In genomic region chr14:22314183-22314820, GRCh38 we compare ENCODE assay signal across 8 cellular contexts.
A peak's percentile ranks its signal among the peaks of the same experiment; 100 is the strongest.
DNase-seq lines count a peak whose midpoint lies in the region; ATAC-seq and TF ChIP-seq lines count a peak whose summit lies in the region.

No MANE protein-coding gene starts in this region.

- H3K27ac ChIP-seq in neuronal stem cell (replicated peaks; ENCODE audit: low read length): no peak overlapping the region

- H3K18ac ChIP-seq in neuronal stem cell (ENCODE audit: low read length): no peak overlapping the region

- WGBS in neuronal stem cell (ENCODE audit: extremely low coverage in 2 of 2, insufficient read length in 2 of 2, insufficient replicate concordance in 1 of 2), 2 donors: no CpG with 5 or more reads among the region's 6 CpGs

- H3K9ac ChIP-seq in neuronal stem cell (ENCODE audit: low read depth, low read length, poor library complexity): no peak overlapping the region

- H3K4me3 Mint-ChIP-seq in T-helper 2 cell treated with Interferon-gamma antibody and Interleukin-4, amounts not matched to agents 5 μg/mL and 100 μg/mL, for 36 hours: peak overlapping the region; percentile 59

- H4K91ac ChIP-seq in neuronal stem cell (ENCODE audit: low read depth, low read length, poor library complexity): no peak overlapping the region

- H2BK15ac ChIP-seq in neuronal stem cell (ENCODE audit: low read length): no peak overlapping the region

- no peaks in the 10 kb centered on the region for H3K9me3 Mint-ChIP-seq in T-helper 2 cell treated with Interferon-gamma antibody and Interleukin-4, amounts not matched to agents 5 μg/mL and 100 μg/mL, for 36 hours

- no peaks in the 10 kb centered on the region for H3K4me1 ChIP-seq in neuronal stem cell (ENCODE audit: control insufficient read depth in 2 of 2, insufficient read depth in 1 of 2, low read depth in 1 of 2, low read length in 2 of 2)

- H3K27me3 Mint-ChIP-seq in T-helper 2 cell treated with Interferon-gamma antibody and Interleukin-4, amounts not matched to agents 5 μg/mL and 100 μg/mL, for 36 hours (ENCODE audit: low read depth): no peaks in the 10 kb centered on the region

- H3K79me1 ChIP-seq in neuronal stem cell (ENCODE audit: low read depth, low read length): no peaks in the 10 kb centered on the region

- H3K36me3 Mint-ChIP-seq in T-helper 2 cell treated with Interferon-gamma antibody and Interleukin-4, amounts not matched to agents 5 μg/mL and 100 μg/mL, for 36 hours (ENCODE audit: low read depth): no peaks in the 10 kb centered on the region

- no peaks in the 10 kb centered on the region for H3K9me3 ChIP-seq in neuronal stem cell (replicated peaks in 1 of 2; ENCODE audit: control insufficient read depth in 2 of 2, insufficient read depth in 1 of 2, low read depth in 1 of 2, low read length in 2 of 2)

- no peak overlapping the region for H2BK12ac ChIP-seq in neuronal stem cell (ENCODE audit: low read length)

- H3K4me3 ChIP-seq in LNCaP clone FGC (ENCODE audit: low read depth, low read length): no peak overlapping the region
- no peak overlapping the region for H3K4me3 ChIP-seq in neuronal stem cell (ENCODE audit: low read length in 2 of 2)

- H3K36me3 ChIP-seq in neuronal stem cell (replicated peaks in 1 of 2; ENCODE audit: control insufficient read depth in 2 of 2, insufficient read depth in 2 of 2, low read length in 2 of 2): no peaks in the 10 kb centered on the region

- no peak overlapping the region for H2BK5ac ChIP-seq in neuronal stem cell (ENCODE audit: low read length)

- DNase-seq in DMS153 treated with DMSO at 0.1 percent for 48 hours (lab: John Stamatoyannopoulos, UW; ENCODE audit: unreplicated experiment) (peak; percentile 3), DMS153 (lab: John Stamatoyannopoulos, UW) (no peak), LNCaP clone FGC (ENCODE audit: low read depth) (no peak), fibroblast of peridontal ligament (ENCODE audit: extremely low read depth) (peak; percentile 39), neuronal stem cell (ENCODE audit: low spot score) (peak; percentile 62), mesenteric fat pad (ENCODE audit: low spot score) (no peak)
- DNase-seq in T-helper 2 cell treated with Interferon-gamma antibody and Interleukin-4, amounts not matched to agents 5 μg/mL and 100 μg/mL, for 36 hours (ENCODE audit: low spot score): no peak

- peak; percentile 84 for TF ChIP-seq CTCF in LNCaP clone FGC (IDR thresholded peaks at IDR 0.05; ENCODE audit: control insufficient read depth, extremely low read depth, insufficient read depth)

- H3K27me3 ChIP-seq in neuronal stem cell (ENCODE audit: control insufficient read depth in 3 of 3, insufficient read depth in 3 of 3, low read depth in 1 of 3, low read length in 3 of 3): no peaks in the 10 kb centered on the region

- H2AFZ ChIP-seq in neuronal stem cell (ENCODE audit: low read length): no peak overlapping the region

- ATAC-seq in GM21381 (IDR thresholded peaks at IDR 0.05; ENCODE audit: unreplicated experiment): peak; percentile 61

- H3K23ac ChIP-seq in neuronal stem cell (ENCODE audit: low read depth, low read length, poor library complexity): no peak overlapping the region

- peak overlapping the region; percentile 72 for H3K27ac Mint-ChIP-seq in T-helper 2 cell treated with Interferon-gamma antibody and Interleukin-4, amounts not matched to agents 5 μg/mL and 100 μg/mL, for 36 hours

- H4K8ac ChIP-seq in neuronal stem cell (ENCODE audit: low read depth, low read length): no peak overlapping the region

- H3K4ac ChIP-seq in neuronal stem cell (ENCODE audit: low read length): no peak overlapping the region

- H2BK120ac ChIP-seq in neuronal stem cell (ENCODE audit: low read depth, low read length): no peak overlapping the region

- no peak overlapping the region for H3K14ac ChIP-seq in neuronal stem cell (ENCODE audit: low read length)

- H3K4me1 Mint-ChIP-seq in T-helper 2 cell treated with Interferon-gamma antibody and Interleukin-4, amounts not matched to agents 5 μg/mL and 100 μg/mL, for 36 hours (ENCODE audit: low read depth): no peaks in the 10 kb centered on the region

- H3K4me2 ChIP-seq in neuronal stem cell (ENCODE audit: insufficient read depth, low read length, poor library complexity, severe bottlenecking): no peak overlapping the region

- H2AK5ac ChIP-seq in neuronal stem cell (ENCODE audit: low read depth, low read length): no peak overlapping the region

Comparison
In these comparisons a context has a peak if more than half of its experiments do, and no peak if none do; other contexts are left out.
1. DNase-seq: peak in DMS153 treated with DMSO at 0.1 percent for 48 hours (single experiment), fibroblast of peridontal ligament (single experiment) and neuronal stem cell (single experiment); none in DMS153 (single experiment), LNCaP clone FGC (single experiment), T-helper 2 cell treated with Interferon-gamma antibody and Interleukin-4, amounts not matched to agents 5 μg/mL and 100 μg/mL, for 36 hours (single experiment) and mesenteric fat pad (single experiment).